Comparison of ENCODE assay signal across 8 cellular contexts in genomic region chr11:19259487-19260345, GRCh38. TPM values are rescaled to one million over a fixed set of nuclear protein-coding genes. Genes with fewer than 3 reads are reported as not detected.
A peak's percentile ranks its signal among the peaks of the same experiment; 100 is the strongest.
DNase-seq lines count a peak whose midpoint lies in the region; ATAC-seq, FAIRE-seq and TF ChIP-seq lines count a peak whose summit lies in the region.

No MANE protein-coding gene starts in this region.

- H3K27me3 ChIP-seq in A673 (replicated peaks; ENCODE audit: insufficient read depth, low read depth, low read length, poor library complexity) (no peaks in the 10 kb centered on the region), trophoblast cell (ENCODE audit: insufficient read depth, low read length) (no peaks in the 10 kb centered on the region)

- H2BK12ac ChIP-seq in trophoblast cell (ENCODE audit: low read length), result no peak overlapping the region

- WGBS in trophoblast cell (ENCODE audit: extremely low coverage, insufficient coverage, insufficient read length), result no CpG with 5 or more reads among the region's 6 CpGs

- intact Hi-C loops in A673 (cut with micrococcal nuclease; ENCODE audit: unreplicated experiment), result loop anchor here (1.0 to 5.0 kb wide), 2 partner anchors 182 to 294 kb away; no protein-coding TSS in a partner anchor

- CTCF ChIA-PET in A673 (lab: Charles Lee), result no interaction called here

- DNase-seq in A673 (ENCODE audit: low spot score) (peak; percentile 60), GM12892 (ENCODE audit: insufficient read length) (peak; percentile 27), RKO (ENCODE audit: low spot score) (peak; percentile 65), frontal cortex (ENCODE audit: low spot score in 2 of 2) (peak in 1 of 2 donors; percentile 53), trophoblast cell (peak; percentile 46 to 88), ureter (ENCODE audit: low spot score) (peak; percentile 65)
- peak; percentile 53 for DNase-seq in activated gamma-delta T cell treated with anti-CD3 and anti-CD28 coated beads, Interleukin-2, amount 50 U/mL, for 16 hours (ENCODE audit: low read depth)

- no peak for TF ChIP-seq POLR2A in GM12892 (IDR thresholded peaks at IDR 0.05; ENCODE audit: low read depth, low read length)

- BruUV-seq in A673 (replicated peaks; lab: Mats Ljungman, UMichigan), result no TSS peak

- peak; percentile 60 for ATAC-seq in HG03520 (IDR thresholded peaks at IDR 0.05; ENCODE audit: unreplicated experiment)

- no peak overlapping the region for H2AK5ac ChIP-seq in trophoblast cell (ENCODE audit: low read length)

- no peak overlapping the region for H2AFZ ChIP-seq in trophoblast cell (ENCODE audit: insufficient read depth, low read length, poor library complexity)

- H4K12ac ChIP-seq in trophoblast cell (ENCODE audit: low read depth, low read length), result no peak overlapping the region

- no peak overlapping the region for H3K23ac ChIP-seq in trophoblast cell (ENCODE audit: low read length)

- H3K4me3 ChIP-seq in A673 (ENCODE audit: low read depth, low read length, poor library complexity, severe bottlenecking), result no peak overlapping the region
- H3K4me3 ChIP-seq in trophoblast cell (ENCODE audit: low read depth, low read length), result no peak overlapping the region

- H3K4me1 ChIP-seq in A673 (ENCODE audit: insufficient read depth, low read length, poor library complexity, severe bottlenecking) (no peaks in the 10 kb centered on the region), trophoblast cell (ENCODE audit: control insufficient read depth in 1 of 2, insufficient read depth in 2 of 2, low read length in 2 of 2) (no peaks in the 10 kb centered on the region)

- no peak overlapping the region for H2BK5ac ChIP-seq in trophoblast cell (ENCODE audit: low read depth, low read length, poor library complexity)

- no peaks in the 10 kb centered on the region for H3K79me2 ChIP-seq in trophoblast cell (ENCODE audit: control insufficient read depth, insufficient read depth, low read length, poor library complexity)

- no peaks in the 10 kb centered on the region for H3K79me1 ChIP-seq in trophoblast cell (ENCODE audit: low read length)

- H3K27ac ChIP-seq in A673 (ENCODE audit: low read depth, low read length, poor library complexity, severe bottlenecking), result no peak overlapping the region
- H3K27ac ChIP-seq in trophoblast cell (ENCODE audit: low read depth, low read length), result no peak overlapping the region

- no peak overlapping the region for H3K4ac ChIP-seq in trophoblast cell (ENCODE audit: low read depth, low read length)

- H3K9ac ChIP-seq in trophoblast cell (ENCODE audit: low read length), result no peak overlapping the region

- H3K36me3 ChIP-seq in A673 (ENCODE audit: insufficient read depth, low read length, poor library complexity, severe bottlenecking) (no peaks in the 10 kb centered on the region), trophoblast cell (ENCODE audit: control insufficient read depth in 1 of 2, insufficient read depth in 2 of 2, low read length in 2 of 2) (no peaks in the 10 kb centered on the region)

- TF ChIP-seq CTCF in A673 (conservative IDR thresholded peaks at IDR 0.05; ENCODE audit: low read depth, low read length), result peak; percentile 82

- H4K91ac ChIP-seq in trophoblast cell (ENCODE audit: low read depth, low read length), result no peak overlapping the region

- H2BK120ac ChIP-seq in trophoblast cell (ENCODE audit: insufficient read depth, low read length, poor library complexity), result no peak overlapping the region

- H4K8ac ChIP-seq in trophoblast cell (ENCODE audit: low read depth, low read length), result no peak overlapping the region

- peak; percentile 85 for FAIRE-seq in GM12892 (lab: Jason Lieb, UNC)
- FAIRE-seq in frontal cortex (lab: Jason Lieb, UNC), result peak; percentile 91

- no peak overlapping the region for H3K4me2 ChIP-seq in trophoblast cell (ENCODE audit: low read length)

- POLR2A ChIA-PET in A673 (lab: Charles Lee; ENCODE audit: low non-redundant PET), result no interaction called here

- no peak overlapping the region for H3K18ac ChIP-seq in trophoblast cell (ENCODE audit: low read length)

- H3K14ac ChIP-seq in trophoblast cell (ENCODE audit: low read length), result no peak overlapping the region

- H3K9me3 ChIP-seq in A673 (ENCODE audit: low read depth, low read length, poor library complexity, severe bottlenecking), result no peaks in the 10 kb centered on the region
- H3K9me3 ChIP-seq in trophoblast cell (ENCODE audit: insufficient read depth, low read depth, low read length), result peaks cover 2% of the 10 kb centered on the region

RNA-seq across cellular contexts. Expression of gene E2F8, which starts 19.0 kb away (rescaled TPM):
- total RNA-seq in A673 (2021) (14.6 and 19.5 TPM in 2 replicates), frontal cortex (0.41 TPM), ureter (3.0 TPM)
- 10.2 TPM for polyA plus RNA-seq in GM12892 (2012; ENCODE audit: missing spikeins)
- polyA plus RNA-seq in trophoblast cell (2013), result 43.8 and 48.2 TPM in 2 replicates

RNA-seq across cellular contexts. Expression of gene CSRP3, which starts 57.9 kb away (rescaled TPM):
- total RNA-seq in A673 (2021), result not detected in 2 replicates
- polyA plus RNA-seq in GM12892 (2012; ENCODE audit: missing spikeins), result not detected
- not detected for total RNA-seq in frontal cortex
- not detected in 2 replicates for polyA plus RNA-seq in trophoblast cell (2013)
- 0.68 TPM for total RNA-seq in ureter
